Comparison of ENCODE assay signal across 32 cellular contexts in genomic region chr10:92024700-92025099, GRCh38.
DNase-seq lines count a peak whose midpoint lies in the region; ATAC-seq and TF ChIP-seq lines count a peak whose summit lies in the region.
"Had no signal": no experiment of that assay in that cellular context is flagged by ENCODE, and none has a peak within 500 bp of the region (broad histone marks: within the 10 kb centered on the region; RNA-seq: fewer than 3 reads in every experiment).

No MANE protein-coding gene starts in this region.

- intact Hi-C loops in left ventricle myocardium inferior (cut with micrococcal nuclease): no loop called here
- intact Hi-C loops in left cardiac atrium (cut with DNase I): no loop called here
- intact Hi-C loops in upper lobe of right lung (cut with DNase I): no loop called here

- DNase-seq in left ventricle myocardium inferior: no peak
- DNase-seq in left cardiac atrium: no peak
- peak; percentile 40 for DNase-seq in M059J (ENCODE audit: low read depth)
- DNase-seq in fibroblast of the aortic adventitia (ENCODE audit: low read depth): peak; percentile 6
- no peak for DNase-seq in upper lobe of right lung
- no peak for DNase-seq in NCI-H1417 treated with DMSO at 0.1 percent for 48 hours (lab: John Stamatoyannopoulos, UW)
- DNase-seq in CD1c-positive myeloid dendritic cell (ENCODE audit: extremely low spot score): no peak
- DNase-seq: activated CD4-positive, alpha-beta T cell treated with anti-CD3 and anti-CD28 coated beads, Interleukin-2, amount 10 ng/mL, durations not matched to agents 7 days and 5 days; activated effector memory CD4-positive, alpha-beta T cell treated with anti-CD3 and anti-CD28 coated beads, Interleukin-2, amount 50 U/mL, for 16 hours; activated naive CD8-positive, alpha-beta T cell treated with anti-CD3 and anti-CD28 coated beads for 36 hours; activated T-cell treated with anti-CD3 and anti-CD28 coated beads, Interleukin-2, amount 50 U/mL, for 1 hour; aorta; CD8-positive, alpha-beta T cell; foreskin melanocyte; kidney glomerular epithelial cell; mammary epithelial cell; NCI-H1048; NCI-H1694 treated with DMSO at 0.1 percent for 48 hours; NCI-H446; nephron progenitor cell; pancreas; stimulated activated naive CD4-positive, alpha-beta T cell treated with Interleukin-2 at 50 U/mL for 16 hours; T-helper 1 cell; uterus had no signal

- H3K27ac ChIP-seq in left ventricle myocardium inferior (replicated peaks) (peak overlapping the region; percentile 4), upper lobe of right lung (no peak overlapping the region)
- H3K27ac ChIP-seq: A549, esophagus muscularis mucosa, pancreas, SJCRH30, thoracic aorta, uterus had no signal

- no peak for TF ChIP-seq CTCF in left ventricle myocardium inferior (IDR thresholded peaks at IDR 0.05; ENCODE audit: borderline replicate concordance)
- no peak for TF ChIP-seq CTCF in fibroblast of the aortic adventitia (IDR thresholded peaks at IDR 0.05; ENCODE audit: insufficient read depth, low read length)
- no peak for TF ChIP-seq CTCF in upper lobe of right lung (IDR thresholded peaks at IDR 0.05)

- H3K27me3 ChIP-seq in left ventricle myocardium inferior (ENCODE audit: low read depth) (no peaks in the 10 kb centered on the region), upper lobe of right lung (no peaks in the 10 kb centered on the region)
- H3K27me3 ChIP-seq: esophagus muscularis mucosa, pancreas, SJCRH30, uterus had no signal

- ATAC-seq in left cardiac atrium (no peak), upper lobe of right lung (peak; percentile 63), HG02852 (IDR thresholded peaks at IDR 0.05; ENCODE audit: unreplicated experiment) (no peak)
- ATAC-seq: A549; CD8-positive, alpha-beta T cell; pancreas; WTC11 had no signal

- H3K36me3 ChIP-seq in left ventricle myocardium inferior (peaks cover 84% of the 10 kb centered on the region), upper lobe of right lung (peaks cover 97% of the 10 kb centered on the region)
- H3K36me3 ChIP-seq: SJCRH30 had no signal

- no peaks in the 10 kb centered on the region for H3K4me1 ChIP-seq in left ventricle myocardium inferior
- H3K4me1 ChIP-seq in upper lobe of right lung: no peaks in the 10 kb centered on the region
- H3K4me1 ChIP-seq: A549, esophagus muscularis mucosa, pancreas, SJCRH30, uterus had no signal

- no peak overlapping the region for H3K4me3 ChIP-seq in left ventricle myocardium inferior
- no peak overlapping the region for H3K4me3 ChIP-seq in fibroblast of the aortic adventitia (ENCODE audit: low read depth, low read length)
- H3K4me3 ChIP-seq in upper lobe of right lung: no peak overlapping the region
- H3K4me3 ChIP-seq: A549, esophagus muscularis mucosa, HAP-1, pancreas, SJCRH30, smooth muscle cell, thoracic aorta, uterus had no signal

- H3K9me3 ChIP-seq in left ventricle myocardium inferior (replicated peaks) (no peaks in the 10 kb centered on the region), upper lobe of right lung (no peaks in the 10 kb centered on the region)
- H3K9me3 ChIP-seq: A549, esophagus muscularis mucosa, HAP-1, pancreas, SJCRH30, thoracic aorta, uterus had no signal

Comparison
In these comparisons a context has a peak if more than half of its experiments do, and no peak if none do; other contexts are left out.
1. DNase-seq: peak in M059J (single experiment) and fibroblast of the aortic adventitia (single experiment); none in left ventricle myocardium inferior (single experiment), left cardiac atrium (single experiment), upper lobe of right lung (single experiment), NCI-H1417 treated with DMSO at 0.1 percent for 48 hours (single experiment) and CD1c-positive myeloid dendritic cell (single experiment).